In the genomic region with DNA sequence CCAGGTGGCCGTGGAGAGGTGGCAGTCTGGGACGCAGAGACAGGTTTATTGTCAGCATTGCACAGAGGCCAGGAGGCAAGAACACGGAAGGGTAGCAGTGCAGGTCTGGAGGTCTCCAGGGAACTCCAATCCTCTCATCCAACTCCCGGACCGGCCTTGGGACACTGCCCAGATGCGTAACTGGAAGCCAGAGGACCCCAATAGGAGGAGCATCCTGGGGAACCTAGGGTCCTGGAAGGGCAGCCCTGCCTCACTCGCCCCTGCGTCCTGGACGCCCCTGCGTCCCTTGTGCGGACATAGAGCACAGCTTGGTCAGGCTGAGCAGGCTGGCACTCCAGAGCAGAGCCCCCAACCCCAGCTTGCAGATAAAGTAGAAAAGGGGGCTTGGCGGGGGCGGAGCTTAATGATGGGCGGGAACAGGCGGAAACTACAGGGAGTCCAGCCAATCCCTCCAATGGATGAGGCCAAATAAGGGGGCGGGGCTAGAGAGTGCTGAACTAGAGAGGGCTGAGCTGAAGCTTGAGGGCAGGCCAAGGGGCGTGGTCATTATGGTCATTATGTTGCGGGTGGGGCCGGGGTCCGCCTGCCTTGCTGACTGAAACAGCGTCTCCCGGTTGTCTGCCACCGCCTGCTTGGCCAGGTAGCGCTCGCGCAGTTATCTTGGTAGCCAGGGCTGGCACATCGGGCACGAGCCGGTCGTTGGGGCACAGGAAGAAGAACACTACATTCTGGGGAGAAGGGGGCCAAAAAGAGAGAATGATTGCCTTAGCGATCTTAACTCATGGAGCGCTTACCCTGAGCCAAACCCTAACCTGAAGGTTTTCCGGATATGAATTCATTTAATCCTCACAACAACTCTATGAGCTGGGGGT, we compare ENCODE assay signal across 8 cellular contexts. TPM values are rescaled to one million over a fixed set of nuclear protein-coding genes. Genes with fewer than 3 reads are reported as not detected.
A peak's percentile ranks its signal among the peaks of the same experiment; 100 is the strongest.
DNase-seq lines count a peak whose midpoint lies in the region; ATAC-seq, FAIRE-seq and TF ChIP-seq lines count a peak whose summit lies in the region.

No MANE protein-coding gene starts in this region.

- H3K4me3 ChIP-seq in choroid plexus epithelial cell (ENCODE audit: low read depth, low read length) (peak overlapping the region; percentile 61), skin epidermis (peak overlapping the region; percentile 30 to 53 (median 39))

- TF ChIP-seq CTCF in choroid plexus epithelial cell (conservative IDR thresholded peaks at IDR 0.05; ENCODE audit: low read depth, low read length): no peak

- no peak for TF ChIP-seq POLR2A in GM12891 (IDR thresholded peaks at IDR 0.05; ENCODE audit: low read depth, low read length)

- peak; percentile 49 for DNase-seq in GM12891 (ENCODE audit: insufficient read length, low spot score)
- DNase-seq in NCI-H1417 treated with DMSO at 0.1 percent for 48 hours (lab: John Stamatoyannopoulos, UW): peak; percentile 52
- DNase-seq in activated CD4-positive, CD25-positive, alpha-beta regulatory T cell (lab: John Stamatoyannopoulos, UW): peak in 3 of 4 experiments; percentile 12 to 21 (median 20)
- DNase-seq in choroid plexus epithelial cell (ENCODE audit: low read depth): peak; percentile 93
- DNase-seq in islet precursor cell: peak; percentile 98

- peak; percentile 62 for FAIRE-seq in GM12891 (lab: Jason Lieb, UNC)

- H3K27ac ChIP-seq in skin epidermis: peak overlapping the region in 20 of 21 experiments; percentile 17 to 87 (median 75)

- ATAC-seq in HG03095 (IDR thresholded peaks at IDR 0.05; ENCODE audit: unreplicated experiment): no peak
- ATAC-seq in GM21723 (IDR thresholded peaks at IDR 0.05; ENCODE audit: unreplicated experiment): no peak

TF ChIP-seq in GM12891, 5 proteins besides CTCF, POLR2A, EP300 and RAD21:
- no peak for TF ChIP-seq TAF1 (IDR thresholded peaks at IDR 0.05; ENCODE audit: low read depth, low read length)

RNA-seq across cellular contexts. Expression of gene ARHGEF19, which starts 3.7 kb away (rescaled TPM):
- polyA plus RNA-seq in GM12891 (2012; ENCODE audit: low read depth, missing spikeins): 1.1 TPM

RNA-seq across cellular contexts. Expression of gene CPLANE2, which starts 20.9 kb away (rescaled TPM):
- 3.0 TPM for polyA plus RNA-seq in GM12891 (2012; ENCODE audit: low read depth, missing spikeins)

Comparison
In these comparisons a context has a peak if more than half of its experiments do, and no peak if none do; other contexts are left out.
1. DNase-seq: peak in every context shown above with its lines; median percentile 98 in islet precursor cell; 93 in choroid plexus epithelial cell; 52 in NCI-H1417 treated with DMSO at 0.1 percent for 48 hours; 49 in GM12891; 20 in activated CD4-positive, CD25-positive, alpha-beta regulatory T cell.